ENCODE assay signal across 18 cellular contexts in genomic region chr2:109306190-109306589, GRCh38.
DNase-seq lines count a peak whose midpoint lies in the region; ATAC-seq and TF ChIP-seq lines count a peak whose summit lies in the region.
"Had no signal": no experiment of that assay in that cellular context is flagged by ENCODE, and none has a peak within 500 bp of the region (broad histone marks: within the 10 kb centered on the region; RNA-seq: fewer than 3 reads in every experiment).

No MANE protein-coding gene starts in this region.

- dilution Hi-C loops in IMR-90 (cut with HindIII; ENCODE audit: low sequenced_read_pairs, unreplicated experiment), result no loop called here

- no peak overlapping the region for H4K8ac ChIP-seq in IMR-90 (ENCODE audit: low read depth in 2 of 2, low read length in 2 of 2)

- ATAC-seq in IMR-90 (ENCODE audit: low read depth) (no peak), WTC11 (peak; percentile 52)
- ATAC-seq: HCT116 had no signal

- H3K9me2 ChIP-seq in GM23248 (ENCODE audit: insufficient read depth), result no peaks in the 10 kb centered on the region

- no peak overlapping the region for H2BK15ac ChIP-seq in IMR-90 (ENCODE audit: low read depth, low read length)

- H3K9me3 ChIP-seq in BLaER1 (no peaks in the 10 kb centered on the region), IMR-90 (ENCODE audit: control insufficient read depth, insufficient read depth, low read length) (no peaks in the 10 kb centered on the region), GM23248 (ENCODE audit: low read depth) (no peaks in the 10 kb centered on the region)

- CTCF ChIA-PET in IMR-90 (lab: Yijun Ruan, JAX), result no interaction called here
- CTCF ChIA-PET in WTC11 (lab: Charles Lee), result no interaction called here

- H3K9ac ChIP-seq in BLaER1 (no peak overlapping the region), IMR-90 (ENCODE audit: low read depth, low read length) (no peak overlapping the region), GM23248 (no peak overlapping the region)
- H3K9ac ChIP-seq: BLaER1 treated with 17β-estradiol and CSF1 and Interleukin-3, amounts not matched to agents 10 nM and 100 nM had no signal

- H3K56ac ChIP-seq in IMR-90 (ENCODE audit: extremely low read depth, insufficient read depth, low read length), result no peak overlapping the region

- no peak overlapping the region for H2AK9ac ChIP-seq in IMR-90 (replicated peaks; ENCODE audit: low read depth, low read length, poor library complexity)

- H3K23ac ChIP-seq in IMR-90 (ENCODE audit: low read depth, low read length), result no peak overlapping the region

- H3K4me2 ChIP-seq in BLaER1 (peak overlapping the region; percentile 78; the same call in 1 of the 2 replicates), IMR-90 (ENCODE audit: low read depth, low read length) (no peak overlapping the region), GM23248 (ENCODE audit: unreplicated experiment) (no peak overlapping the region)

- 75% methylated on average over 2 of the region's 10 CpGs; no CpG with 5 or more reads in 1 of the 2 experiments for WGBS in IMR-90 (ENCODE audit: extremely low coverage in 2 of 2, insufficient read length in 1 of 2), 2 experiments
- WGBS in GM23248 (ENCODE audit: low coverage in 1 of 2, low lambda C conversion rate in 2 of 2, missing lambda C conversion rate in 2 of 2), 2 experiments, result 85 to 87% methylated on average over 10 of the region's 10 CpGs

- H3K36me3 Mint-ChIP-seq in WTC11, result no peaks in the 10 kb centered on the region
- H3K36me3 Mint-ChIP-seq: CD4-positive, CD25-positive, alpha-beta regulatory T cell; CD8-positive, alpha-beta memory T cell had no signal

- H3K4me1 ChIP-seq in BLaER1 (peaks cover 51% of the 10 kb centered on the region), IMR-90 (ENCODE audit: control insufficient read depth, insufficient read depth, low read length) (no peaks in the 10 kb centered on the region), GM23248 (ENCODE audit: insufficient read depth) (no peaks in the 10 kb centered on the region)

- no TSS peak for BruUV-seq in IMR-90 (replicated peaks; lab: Mats Ljungman, UMichigan)

- intact Hi-C loops in IMR-90 (cut with micrococcal nuclease), result no loop called here

- no peak overlapping the region for H3K18ac ChIP-seq in IMR-90 (ENCODE audit: low read depth, low read length)

- H3K9me3 Mint-ChIP-seq in WTC11, result no peaks in the 10 kb centered on the region
- H3K9me3 Mint-ChIP-seq: CD8-positive, alpha-beta memory T cell had no signal

- peaks cover 37% of the 10 kb centered on the region for H4K20me1 ChIP-seq in BLaER1
- H4K20me1 ChIP-seq in IMR-90 (ENCODE audit: insufficient read depth, low read length), result peaks cover 44% of the 10 kb centered on the region
- H4K20me1 ChIP-seq in GM23248 (ENCODE audit: insufficient read depth), result no peaks in the 10 kb centered on the region

- TF ChIP-seq RAD21 in IMR-90 (IDR thresholded peaks at IDR 0.05; ENCODE audit: low read length), result no peak

- DNase-seq in IMR-90 (no peak), WTC11 (ENCODE audit: low spot score) (no peak), left kidney (ENCODE audit: low read depth, low spot score) (peak; percentile 26), NCI-H748 (lab: John Stamatoyannopoulos, UW; ENCODE audit: unreplicated experiment) (no peak), GM23248 (no peak), NCI-H2107 treated with DMSO at 0.1 percent for 48 hours (lab: John Stamatoyannopoulos, UW; ENCODE audit: unreplicated experiment) (no peak)
- DNase-seq in stimulated activated naive CD4-positive, alpha-beta T cell (lab: John Stamatoyannopoulos, UW), result no peak
- DNase-seq: 8988T; CD4-positive, CD25-positive, alpha-beta regulatory T cell; CD8-positive, alpha-beta memory T cell; COR-L47; DMS 273 treated with DMSO at 0.1 percent for 48 hours; DMS53; DND-41; EL had no signal

- no peak overlapping the region for H4K91ac ChIP-seq in IMR-90 (ENCODE audit: insufficient read depth, low read depth, low read length)

- H3K36me3 ChIP-seq in BLaER1, result no peaks in the 10 kb centered on the region
- no peaks in the 10 kb centered on the region for H3K36me3 ChIP-seq in IMR-90 (ENCODE audit: control insufficient read depth, insufficient read depth, low read length)
- no peaks in the 10 kb centered on the region for H3K36me3 ChIP-seq in GM23248 (ENCODE audit: low read depth)

- POLR2A ChIA-PET in IMR-90 (lab: Charles Lee; ENCODE audit: unreplicated experiment) (no interaction called here), WTC11 (lab: Charles Lee) (no interaction called here)

- H3K4me3 ChIP-seq in BLaER1, result no peak overlapping the region
- no peak overlapping the region for H3K4me3 ChIP-seq in IMR-90 (ENCODE audit: insufficient read depth, low read depth, low read length)
- H3K4me3 ChIP-seq in GM23248, result no peak overlapping the region
- H3K4me3 ChIP-seq: BLaER1 treated with 17β-estradiol and CSF1 and Interleukin-3, amounts not matched to agents 10 nM and 100 nM had no signal

- H3K27ac ChIP-seq in BLaER1 (no peak overlapping the region), IMR-90 (ENCODE audit: insufficient read depth, low read length) (no peak overlapping the region), GM23248 (no peak overlapping the region)
- H3K27ac ChIP-seq: BLaER1 treated with 17β-estradiol and CSF1 and Interleukin-3, amounts not matched to agents 10 nM and 100 nM had no signal

- no peak overlapping the region for H3K14ac ChIP-seq in IMR-90 (replicated peaks; ENCODE audit: low read depth, low read length)

- H2AK5ac ChIP-seq in IMR-90 (ENCODE audit: low read depth, low read length), result no peak overlapping the region

- H4K5ac ChIP-seq in IMR-90 (ENCODE audit: low read depth, low read length), result no peak overlapping the region

- H3K4ac ChIP-seq in IMR-90 (ENCODE audit: low read depth, low read length), result no peak overlapping the region

- H3K4me3 Mint-ChIP-seq in WTC11, result no peak overlapping the region
- H3K4me3 Mint-ChIP-seq: CD4-positive, CD25-positive, alpha-beta regulatory T cell; CD8-positive, alpha-beta memory T cell had no signal

- peaks cover 51 to 59% of the 10 kb centered on the region in 2 experiments for H3K79me1 ChIP-seq in IMR-90 (ENCODE audit: low read depth in 1 of 2, low read length in 2 of 2)

- no peak overlapping the region for H2BK120ac ChIP-seq in IMR-90 (ENCODE audit: low read depth, low read length)

- TF ChIP-seq POLR2A in IMR-90 (IDR thresholded peaks at IDR 0.05; ENCODE audit: low read depth, low read length), result no peak

- peak overlapping the region; percentile 32 for H2AFZ ChIP-seq in IMR-90 (replicated peaks; ENCODE audit: low read length, poor library complexity)
- H2AFZ ChIP-seq in GM23248, result no peak overlapping the region

- no peaks in the 10 kb centered on the region for H3K79me2 ChIP-seq in GM23248 (ENCODE audit: insufficient read depth)

- no peak overlapping the region; the same call in 1 of the 2 replicates for H3K27ac Mint-ChIP-seq in WTC11
- H3K27ac Mint-ChIP-seq: CD4-positive, CD25-positive, alpha-beta regulatory T cell had no signal

- in situ Hi-C loops in IMR-90 (cut with MboI; ENCODE audit: low sequenced_read_pairs) (no loop called here), GM23248 (cut with MboI) (no loop called here)

- no peaks in the 10 kb centered on the region for H3F3A ChIP-seq in GM23248 (ENCODE audit: insufficient read depth)

- no peaks in the 10 kb centered on the region for H3K27me3 Mint-ChIP-seq in WTC11 (ENCODE audit: low read depth)

- TF ChIP-seq CTCF in IMR-90 (conservative IDR thresholded peaks at IDR 0.05; ENCODE audit: low read depth, low read length) (no peak), WTC11 (IDR thresholded peaks at IDR 0.05) (no peak)

- no peak overlapping the region for H2BK20ac ChIP-seq in IMR-90 (ENCODE audit: low read depth, low read length)

- H3K9me1 ChIP-seq in IMR-90 (ENCODE audit: insufficient read depth, low read length), result peaks cover 25% of the 10 kb centered on the region

- peaks cover 9% of the 10 kb centered on the region for H3K4me1 Mint-ChIP-seq in WTC11
- H3K4me1 Mint-ChIP-seq: CD8-positive, alpha-beta memory T cell had no signal

- H3K27me3 ChIP-seq in BLaER1 (no peaks in the 10 kb centered on the region), IMR-90 (ENCODE audit: control insufficient read depth, insufficient read depth, low read length) (no peaks in the 10 kb centered on the region), GM23248 (replicated peaks; ENCODE audit: insufficient read depth) (no peaks in the 10 kb centered on the region)
- H3K27me3 ChIP-seq: BLaER1 treated with 17β-estradiol and CSF1 and Interleukin-3, amounts not matched to agents 10 nM and 100 nM had no signal

- H2BK5ac ChIP-seq in IMR-90 (ENCODE audit: low read depth, low read length, poor library complexity, severe bottlenecking), result no peak overlapping the region

TF ChIP-seq in IMR-90, 13 proteins besides CTCF, POLR2A, EP300 and RAD21 (continues in another document):
- TF ChIP-seq MAZ (IDR thresholded peaks at IDR 0.05; ENCODE audit: borderline replicate concordance, low read depth, low read length), result no peak
- no peak for TF ChIP-seq RFX5 (IDR thresholded peaks at IDR 0.05; ENCODE audit: low read depth, low read length)
- TF ChIP-seq, protein P1, sequence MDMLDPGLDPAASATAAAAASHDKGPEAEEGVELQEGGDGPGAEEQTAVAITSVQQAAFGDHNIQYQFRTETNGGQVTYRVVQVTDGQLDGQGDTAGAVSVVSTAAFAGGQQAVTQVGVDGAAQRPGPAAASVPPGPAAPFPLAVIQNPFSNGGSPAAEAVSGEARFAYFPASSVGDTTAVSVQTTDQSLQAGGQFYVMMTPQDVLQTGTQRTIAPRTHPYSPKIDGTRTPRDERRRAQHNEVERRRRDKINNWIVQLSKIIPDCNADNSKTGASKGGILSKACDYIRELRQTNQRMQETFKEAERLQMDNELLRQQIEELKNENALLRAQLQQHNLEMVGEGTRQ (IDR thresholded peaks at IDR 0.05; ENCODE audit: low read depth, low read length), result no peak
- no peak for TF ChIP-seq CHD1 (IDR thresholded peaks at IDR 0.05; ENCODE audit: low read depth, low read length)
- no peak for TF ChIP-seq NFE2L2 (IDR thresholded peaks at IDR 0.05; ENCODE audit: low read depth, low read length)
- TF ChIP-seq SMC3 (IDR thresholded peaks at IDR 0.05; ENCODE audit: low read depth, low read length), result no peak

TF ChIP-seq in WTC11, 78 proteins besides CTCF, POLR2A, EP300 and RAD21 (continues in another document):
- TF ChIP-seq ATF2 (CRISPR knock-in tag; IDR thresholded peaks at IDR 0.05; ENCODE audit: borderline replicate concordance, low read depth), result no peak
